ENCODE assay signal across 10 cellular contexts in the genomic region with DNA sequence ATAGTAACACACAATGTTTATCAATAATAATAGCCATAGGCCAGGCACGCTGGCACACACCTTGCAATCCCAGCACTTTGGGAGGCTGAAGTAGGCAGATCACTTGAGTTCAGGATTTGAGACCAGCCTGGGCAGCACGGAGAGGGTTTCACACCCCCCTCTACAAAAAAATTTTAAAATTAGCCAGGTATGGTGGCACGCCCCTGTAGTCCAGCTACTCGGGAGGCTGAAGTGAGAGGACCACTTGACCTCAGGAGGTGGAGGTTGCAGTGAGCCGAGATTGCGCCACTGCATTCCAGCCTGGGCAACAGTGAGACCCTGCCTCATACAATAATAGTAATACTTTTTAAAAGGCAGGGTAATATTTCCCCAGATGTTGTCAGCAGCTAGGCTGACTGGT. TPM values are rescaled to one million over a fixed set of nuclear protein-coding genes. Genes with fewer than 3 reads are reported as not detected.
"Had no signal": no experiment of that assay in that cellular context is flagged by ENCODE, and none has a peak within 500 bp of the region (broad histone marks: within the 10 kb centered on the region; RNA-seq: fewer than 3 reads in every experiment).

No MANE protein-coding gene starts in this region.

- H3K4me3 ChIP-seq: GM23248, HAP-1 had no signal

- DNase-seq: GM23248, H7, HFFc6, KBM-7 had no signal

- H3K36me3 Mint-ChIP-seq: IgD-negative memory B cell had no signal

- ATAC-seq: HCT116 had no signal

- H3K4me2 ChIP-seq: KMS-11 had no signal

- H3K9me3 Mint-ChIP-seq: HFFc6, IgD-negative memory B cell had no signal

- H3K27ac ChIP-seq: GM23248, HL-60, KMS-11 had no signal

- H3K27ac Mint-ChIP-seq: HFFc6 had no signal

- H3K4me3 Mint-ChIP-seq: HFFc6, IgD-negative memory B cell had no signal

- H3K9me3 ChIP-seq: HAP-1 had no signal

- H2AFZ ChIP-seq: GM23248 had no signal

- H3K27me3 Mint-ChIP-seq: IgD-negative memory B cell had no signal

- H3K9ac ChIP-seq: GM23248, KMS-11 had no signal

RNA-seq across cellular contexts. Expression of a gene that starts 46.8 kb away (rescaled TPM):
- total RNA-seq: GM23248, HFFc6, HT1080 had no signal
- polyA plus RNA-seq: GM23248, IgD-negative memory B cell had no signal

RNA-seq across cellular contexts. Expression of a gene that starts 49.7 kb away (rescaled TPM):
- polyA plus RNA-seq: IgD-negative memory B cell had no signal
